21 cellular contexts compared by ENCODE assay signal in genomic region chr17:71330099-71330375, GRCh38.
"Had no signal": no experiment of that assay in that cellular context is flagged by ENCODE, and none has a peak within 500 bp of the region (broad histone marks: within the 10 kb centered on the region; RNA-seq: fewer than 3 reads in every experiment).

No MANE protein-coding gene starts in this region.

- H3K9me3 ChIP-seq: heart left ventricle, mucosa of descending colon, suprapubic skin, thyroid gland had no signal

- DNase-seq: effector CD4-positive, alpha-beta T cell; endodermal cell; erythroblast; heart left ventricle; hypothalamus; kidney glomerular epithelial cell; mucosa of descending colon; naive thymus-derived CD8-positive, alpha-beta T cell; posterior cingulate gyrus; right cardiac atrium; stimulated activated CD4-positive, alpha-beta T cell treated with anti-CD3 and anti-CD28 coated beads, Interleukin-4, amount 100 ng/mL, for 1 hour; stimulated activated CD8-positive, alpha-beta memory T cell treated with anti-CD3 and anti-CD28 coated beads, Interleukin-4, amount 100 ng/mL, for 48 hours; stimulated activated naive CD8-positive, alpha-beta T cell treated with anti-CD3 and anti-CD28 coated beads, Interleukin-15, Interleukin-2, amounts not matched to agents 100 U/mL and 50 U/mL, for 24 hours; thyroid gland had no signal

- FAIRE-seq: endothelial cell of umbilical vein, frontal cortex, islet of Langerhans, urothelium cell line had no signal

- H3K4me3 ChIP-seq: coronary artery, heart left ventricle, mucosa of descending colon, suprapubic skin, thyroid gland had no signal

- H3K27me3 ChIP-seq: suprapubic skin, thyroid gland had no signal

- H3K36me3 ChIP-seq: heart left ventricle, suprapubic skin, thyroid gland had no signal

- H3K4me1 ChIP-seq: thyroid gland had no signal

- H3K27ac ChIP-seq: coronary artery, heart left ventricle, suprapubic skin, thyroid gland had no signal

- ATAC-seq: heart left ventricle; naive thymus-derived CD8-positive, alpha-beta T cell; right cardiac atrium; stimulated activated effector memory CD8-positive, alpha-beta T cell treated with anti-CD3 and anti-CD28 coated beads, Interleukin-12 subunit alpha, Interleukin-12 subunit beta, amount 100 ng/mL, for 72 hours; stimulated activated naive CD8-positive, alpha-beta T cell treated with anti-CD3 and anti-CD28 coated beads, Interleukin-15, Interleukin-2, amounts not matched to agents 100 U/mL and 50 U/mL, for 24 hours had no signal
